9 cellular contexts compared by ENCODE assay signal in genomic region chr9:93098236-93098946, GRCh38. TPM values are rescaled to one million over a fixed set of nuclear protein-coding genes. Genes with fewer than 3 reads are reported as not detected.
DNase-seq lines count a peak whose midpoint lies in the region; ATAC-seq, FAIRE-seq and TF ChIP-seq lines count a peak whose summit lies in the region.
"Had no signal": no experiment of that assay in that cellular context is flagged by ENCODE, and none has a peak within 500 bp of the region (broad histone marks: within the 10 kb centered on the region; RNA-seq: fewer than 3 reads in every experiment).

No MANE protein-coding gene starts in this region.

- peak overlapping the region; percentile 89 for H3K27ac Mint-ChIP-seq in activated CD4-positive, alpha-beta T cell treated with anti-CD3 and anti-CD28 coated beads, Interleukin-2, amount 10 ng/mL, durations not matched to agents 24 days and 14 days

- peaks cover 16% of the 10 kb centered on the region for H3K36me3 Mint-ChIP-seq in activated CD4-positive, alpha-beta T cell treated with anti-CD3 and anti-CD28 coated beads, Interleukin-2, amount 10 ng/mL, durations not matched to agents 24 days and 14 days (ENCODE audit: low read depth)

- H3K27ac ChIP-seq in ACC112 (ENCODE audit: low read depth, low read length): peak overlapping the region; percentile 74

- H3K4me1 ChIP-seq in ACC112 (ENCODE audit: control insufficient read depth, insufficient read depth, low read length, unreplicated experiment): peaks cover 38% of the 10 kb centered on the region

- FAIRE-seq in HTR-8/SVneo (lab: Jason Lieb, UNC): peak; percentile 79
- FAIRE-seq: GM18507 had no signal

- peaks cover under 1% of the 10 kb centered on the region for H3K9me3 Mint-ChIP-seq in activated CD4-positive, alpha-beta T cell treated with anti-CD3 and anti-CD28 coated beads, Interleukin-2, amount 10 ng/mL, durations not matched to agents 24 days and 14 days

- WGBS in lower leg skin, 2 donors: 6 to 7% methylated on average over 15 of the region's 15 CpGs

- H3K4me3 ChIP-seq in ACC112 (ENCODE audit: low read depth, low read length): peak overlapping the region; percentile 98
- H3K4me3 ChIP-seq in choroid plexus epithelial cell (ENCODE audit: low read depth, low read length): peak overlapping the region; percentile 36
- H3K4me3 ChIP-seq in lower leg skin (ENCODE audit: low read depth, poor library complexity, severe bottlenecking): no peak overlapping the region

- H3K27me3 Mint-ChIP-seq in activated CD4-positive, alpha-beta T cell treated with anti-CD3 and anti-CD28 coated beads, Interleukin-2, amount 10 ng/mL, durations not matched to agents 24 days and 14 days: no peaks in the 10 kb centered on the region

- intact Hi-C loops in activated CD4-positive, alpha-beta T cell treated with anti-CD3 and anti-CD28 coated beads, Interleukin-2, amount 10 ng/mL, durations not matched to agents 24 days and 14 days (cut with micrococcal nuclease): loop anchor here (1.0 kb wide), 1 partner anchor 10 kb away; no protein-coding TSS in a partner anchor
- intact Hi-C loops in lower leg skin (cut with DNase I; ENCODE audit: low total_unique reads): no loop called here

- peak overlapping the region; percentile 90 for H3K4me3 Mint-ChIP-seq in activated CD4-positive, alpha-beta T cell treated with anti-CD3 and anti-CD28 coated beads, Interleukin-2, amount 10 ng/mL, durations not matched to agents 24 days and 14 days

- peaks cover 67% of the 10 kb centered on the region for H3K79me2 ChIP-seq in ACC112 (ENCODE audit: control insufficient read depth, insufficient read depth, low read length, unreplicated experiment)

- DNase-seq in HTR-8/SVneo (ENCODE audit: insufficient read length, low spot score) (peak; percentile 85), choroid plexus epithelial cell (ENCODE audit: low read depth) (peak; percentile 97), lower leg skin (ENCODE audit: low spot score in 2 of 2) (peak; percentile 86 to 98)
- peak; percentile 86 for DNase-seq in activated CD4-positive, alpha-beta T cell treated with anti-CD3 and anti-CD28 coated beads, Interleukin-2, amount 10 ng/mL, durations not matched to agents 24 days and 14 days
- peak; percentile 36 for DNase-seq in stimulated activated CD8-positive, alpha-beta memory T cell treated with anti-CD3 and anti-CD28 coated beads, Interleukin-12 subunit alpha, Interleukin-12 subunit beta, amount 100 ng/mL, for 1 hour (ENCODE audit: low read depth)

- H3K36me3 ChIP-seq in ACC112 (ENCODE audit: insufficient read depth, low read length): peaks cover 6% of the 10 kb centered on the region

- H2AFZ ChIP-seq in ACC112 (ENCODE audit: low read length, unreplicated experiment): no peak overlapping the region

- no peak for TF ChIP-seq POLR2A in lower leg skin (IDR thresholded peaks at IDR 0.05)

- no peaks in the 10 kb centered on the region for H3K27me3 ChIP-seq in ACC112 (ENCODE audit: insufficient read depth, low read length)

- H3K4me1 Mint-ChIP-seq in activated CD4-positive, alpha-beta T cell treated with anti-CD3 and anti-CD28 coated beads, Interleukin-2, amount 10 ng/mL, durations not matched to agents 24 days and 14 days: peaks cover 50% of the 10 kb centered on the region

- ATAC-seq in GM18867 (IDR thresholded peaks at IDR 0.05; ENCODE audit: unreplicated experiment): no peak
- ATAC-seq in GM18498 (IDR thresholded peaks at IDR 0.05; ENCODE audit: unreplicated experiment): no peak

- no peak for TF ChIP-seq CTCF in choroid plexus epithelial cell (conservative IDR thresholded peaks at IDR 0.05; ENCODE audit: low read depth, low read length)
- no peak for TF ChIP-seq CTCF in lower leg skin (IDR thresholded peaks at IDR 0.05)

RNA-seq across cellular contexts. Expression of gene CARD19, which starts 2.4 kb away (rescaled TPM):
- total RNA-seq in activated CD4-positive, alpha-beta T cell treated with anti-CD3 and anti-CD28 coated beads, Interleukin-2, amount 10 ng/mL, durations not matched to agents 24 days and 14 days: 44.0 TPM in 2 replicates
- 10 to 100 TPM; 45.6 to 67.7 (median 60.7) TPM for total RNA-seq in lower leg skin

RNA-seq across cellular contexts. Expression of gene NINJ1, which starts 35.7 kb away (rescaled TPM):
- total RNA-seq in activated CD4-positive, alpha-beta T cell treated with anti-CD3 and anti-CD28 coated beads, Interleukin-2, amount 10 ng/mL, durations not matched to agents 24 days and 14 days: 103 and 110 TPM in 2 replicates
- total RNA-seq in lower leg skin: 100 to 1,000 TPM in 2 of 4 donors, 10 to 100 TPM in 2; 64.6 to 113 (median 94.8) TPM

RNA-seq across cellular contexts. Expression of gene SUSD3, which starts 39.9 kb away (rescaled TPM):
- 38.3 and 40.9 TPM in 2 replicates for total RNA-seq in activated CD4-positive, alpha-beta T cell treated with anti-CD3 and anti-CD28 coated beads, Interleukin-2, amount 10 ng/mL, durations not matched to agents 24 days and 14 days
- 1 to 10 TPM; 2.8 to 8.1 (median 5.6) TPM for total RNA-seq in lower leg skin

Comparison
In these comparisons a context has a peak if more than half of its experiments do, and no peak if none do; other contexts are left out.
1. DNase-seq: peak in every context shown above with its lines; median percentile 97 in choroid plexus epithelial cell; 92 in lower leg skin; 86 in activated CD4-positive, alpha-beta T cell treated with anti-CD3 and anti-CD28 coated beads, Interleukin-2, amount 10 ng/mL, durations not matched to agents 24 days and 14 days; 85 in HTR-8/SVneo; 36 in stimulated activated CD8-positive, alpha-beta memory T cell treated with anti-CD3 and anti-CD28 coated beads, Interleukin-12 subunit alpha, Interleukin-12 subunit beta, amount 100 ng/mL, for 1 hour.